18 cellular contexts compared by ENCODE assay signal in the genomic region with DNA sequence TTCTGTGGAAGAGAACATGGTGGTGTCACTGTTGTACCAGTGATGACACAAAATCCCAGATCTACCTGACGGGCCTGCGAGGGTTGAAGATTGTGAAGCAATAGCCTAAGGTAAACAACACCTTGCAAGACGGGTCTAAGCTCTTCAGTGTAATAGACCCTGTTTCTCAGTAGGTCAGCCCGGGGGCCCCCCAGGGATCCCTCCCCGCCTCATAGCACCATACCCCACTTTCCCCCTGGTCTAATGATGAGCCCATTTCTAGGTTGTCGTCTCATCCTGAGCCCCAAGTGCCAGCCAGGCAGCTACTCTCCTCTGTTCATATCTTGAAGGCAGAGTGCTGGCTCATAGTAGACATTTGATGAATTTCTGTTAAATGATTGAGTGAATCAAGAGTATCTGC. TPM values are rescaled to one million over a fixed set of nuclear protein-coding genes. Genes with fewer than 3 reads are reported as not detected.
DNase-seq lines count a peak whose midpoint lies in the region; TF ChIP-seq lines count a peak whose summit lies in the region.
"Had no signal": no experiment of that assay in that cellular context is flagged by ENCODE, and none has a peak within 500 bp of the region (broad histone marks: within the 10 kb centered on the region; RNA-seq: fewer than 3 reads in every experiment).

No MANE protein-coding gene starts in this region.

- H3K9me3 Mint-ChIP-seq in T-helper 2 cell treated with Interferon-gamma antibody and Interleukin-4, amounts not matched to agents 5 μg/mL and 100 μg/mL, for 36 hours: no peaks in the 10 kb centered on the region
- no peaks in the 10 kb centered on the region for H3K9me3 Mint-ChIP-seq in CD14-positive monocyte

- TF ChIP-seq CTCF in CD14-positive monocyte (IDR thresholded peaks at IDR 0.05): no peak
- no peak for TF ChIP-seq CTCF in PC-9 (conservative IDR thresholded peaks at IDR 0.05)

- no peak overlapping the region for H2AFZ ChIP-seq in PC-9

- no peaks in the 10 kb centered on the region for H3K9me3 ChIP-seq in PC-9 (ENCODE audit: insufficient read depth, low read depth)
- H3K9me3 ChIP-seq: HAP-1 had no signal

- CTCF ChIA-PET in PC-9 (lab: Charles Lee): interaction anchor here (0.6 kb wide), 1 partner anchor 699 kb away, joined by 18 read pairs; a partner anchor contains a TSS

- no peak overlapping the region for H3K4me3 Mint-ChIP-seq in T-helper 2 cell treated with Interferon-gamma antibody and Interleukin-4, amounts not matched to agents 5 μg/mL and 100 μg/mL, for 36 hours
- no peak overlapping the region for H3K4me3 Mint-ChIP-seq in CD14-positive monocyte

- DNase-seq in T-helper 2 cell treated with Interferon-gamma antibody and Interleukin-4, amounts not matched to agents 5 μg/mL and 100 μg/mL, for 36 hours (ENCODE audit: low spot score): no peak
- DNase-seq in T-helper 2 cell: no peak
- no peak for DNase-seq in CD14-positive monocyte (ENCODE audit: low spot score)
- DNase-seq in PC-9: no peak
- peak; percentile 12 for DNase-seq in islet precursor cell
- no peak for DNase-seq in NCI-H526 (lab: John Stamatoyannopoulos, UW)
- DNase-seq in hepatic stellate cell (ENCODE audit: low spot score): no peak
- DNase-seq in HK-2 (ENCODE audit: unreplicated experiment): no peak
- DNase-seq: 8988T, NCI-H146, NCI-H2081 treated with DMSO at 0.1 percent for 48 hours, NCI-H2227 treated with DMSO at 0.1 percent for 48 hours, NCI-H526 treated with DMSO at 0.1 percent for 48 hours, RPMI8226 had no signal

- H3K4me1 ChIP-seq in PC-9 (replicated peaks; ENCODE audit: insufficient read depth): peaks cover 37% of the 10 kb centered on the region
- H3K4me1 ChIP-seq: HAP-1 had no signal

- H3K27ac Mint-ChIP-seq in T-helper 2 cell treated with Interferon-gamma antibody and Interleukin-4, amounts not matched to agents 5 μg/mL and 100 μg/mL, for 36 hours: peak overlapping the region; percentile 17
- H3K27ac Mint-ChIP-seq in CD14-positive monocyte: peak overlapping the region in 4 of 7 donors; percentile 35 to 95 (median 64)

- peaks cover 27% of the 10 kb centered on the region for H3F3A ChIP-seq in PC-9 (ENCODE audit: insufficient read depth, low read depth)

- H3K79me2 ChIP-seq in PC-9 (ENCODE audit: low read depth): peaks cover 72% of the 10 kb centered on the region

- H3K27me3 Mint-ChIP-seq in T-helper 2 cell treated with Interferon-gamma antibody and Interleukin-4, amounts not matched to agents 5 μg/mL and 100 μg/mL, for 36 hours (ENCODE audit: low read depth): no peaks in the 10 kb centered on the region
- H3K27me3 Mint-ChIP-seq in CD14-positive monocyte (ENCODE audit: low read depth in 3 of 3): peaks cover 0 to 2% (median 0%) of the 10 kb centered on the region in 3 donors

- peaks cover 34% of the 10 kb centered on the region for H3K4me1 Mint-ChIP-seq in T-helper 2 cell treated with Interferon-gamma antibody and Interleukin-4, amounts not matched to agents 5 μg/mL and 100 μg/mL, for 36 hours (ENCODE audit: low read depth)
- peaks cover 43% of the 10 kb centered on the region for H3K4me1 Mint-ChIP-seq in CD14-positive monocyte

- H3K4me3 ChIP-seq in PC-9: no peak overlapping the region
- H3K4me3 ChIP-seq: BLaER1, HAP-1 had no signal

- H3K36me3 ChIP-seq in PC-9 (ENCODE audit: low read depth): peaks cover 40% of the 10 kb centered on the region
- H3K36me3 ChIP-seq: BLaER1, HAP-1 had no signal

- no peak overlapping the region for H3K27ac ChIP-seq in PC-9
- H3K27ac ChIP-seq: BLaER1 had no signal

- H3K27me3 ChIP-seq in PC-9 (ENCODE audit: insufficient read depth, low read depth): no peaks in the 10 kb centered on the region

- H3K36me3 Mint-ChIP-seq in T-helper 2 cell treated with Interferon-gamma antibody and Interleukin-4, amounts not matched to agents 5 μg/mL and 100 μg/mL, for 36 hours (ENCODE audit: low read depth): peaks cover 33% of the 10 kb centered on the region
- peaks cover 34 to 47% of the 10 kb centered on the region in 2 donors for H3K36me3 Mint-ChIP-seq in CD14-positive monocyte

- intact Hi-C loops in CD14-positive monocyte (cut with micrococcal nuclease) (no loop called here), PC-9 (cut with micrococcal nuclease; ENCODE audit: unreplicated experiment) (no loop called here)

- H3K9me2 ChIP-seq in PC-9 (ENCODE audit: insufficient read depth): no peaks in the 10 kb centered on the region

- H3K4me2 ChIP-seq in PC-9: peak overlapping the region; percentile 92
- H3K4me2 ChIP-seq: BLaER1 had no signal

- H4K20me1 ChIP-seq in PC-9 (ENCODE audit: insufficient read depth): no peaks in the 10 kb centered on the region
- H4K20me1 ChIP-seq: BLaER1 had no signal

- BruUV-seq in PC-9 (replicated peaks; lab: Mats Ljungman, UMichigan): no TSS peak

- POLR2A ChIA-PET in PC-9 (lab: Charles Lee; ENCODE audit: unreplicated experiment): no interaction called here

RNA-seq across cellular contexts. Expression of a gene that starts 2.6 kb away (rescaled TPM):
- 1 to 10 TPM in 1 of 2 donors, under 1 TPM in 1; 0.55 to 1.7 TPM for polyA plus RNA-seq in CD14-positive monocyte
- total RNA-seq in PC-9 (2021): 24.1 and 34.5 TPM in 2 replicates
- total RNA-seq: HT1080, OCI-LY7 had no signal

RNA-seq across cellular contexts. Expression of a gene that starts 2.7 kb away (rescaled TPM):
- 1 to 10 TPM; 5.7 to 8.6 TPM for polyA plus RNA-seq in CD14-positive monocyte
- 34.8 and 42.3 TPM in 2 replicates for total RNA-seq in PC-9 (2021)
- total RNA-seq: HT1080, OCI-LY7 had no signal

RNA-seq across cellular contexts. Expression of a gene that starts 15.5 kb away (rescaled TPM):
- polyA plus RNA-seq in CD14-positive monocyte: not detected
- total RNA-seq in PC-9 (2021): not detected in 2 replicates
- total RNA-seq: HT1080, OCI-LY7 had no signal

RNA-seq across cellular contexts. Expression of a gene that starts 42.7 kb away (rescaled TPM):
- polyA plus RNA-seq in CD14-positive monocyte: 10 to 100 TPM; 32.7 to 39.0 TPM
- 172 and 174 TPM in 2 replicates for total RNA-seq in PC-9 (2021)

RNA-seq across cellular contexts. Expression of a gene that starts 53.2 kb away (rescaled TPM):
- polyA plus RNA-seq in CD14-positive monocyte: 1 to 10 TPM; 1.3 to 2.7 TPM
- 3.1 and 3.4 TPM in 2 replicates for total RNA-seq in PC-9 (2021)
